In genomic region chr14:75441731-75442130, GRCh38 we compare ENCODE assay signal across 1 cellular context.
TF ChIP-seq lines count a peak whose summit lies in the region.

No MANE protein-coding gene starts in this region.

TF ChIP-seq in IMR-90, 13 proteins besides CTCF, POLR2A, EP300 and RAD21 (continued from another document):
- TF ChIP-seq USF2 (IDR thresholded peaks at IDR 0.05; ENCODE audit: low read depth, low read length), result no peak
- TF ChIP-seq MXI1 (IDR thresholded peaks at IDR 0.05; ENCODE audit: borderline replicate concordance, low read depth, low read length), result no peak
- no peak for TF ChIP-seq RCOR1 (IDR thresholded peaks at IDR 0.05; ENCODE audit: insufficient replicate concordance, low read length)
- TF ChIP-seq MAZ (IDR thresholded peaks at IDR 0.05; ENCODE audit: borderline replicate concordance, low read depth, low read length), result no peak
- no peak for TF ChIP-seq CHD1 (IDR thresholded peaks at IDR 0.05; ENCODE audit: low read depth, low read length)
- TF ChIP-seq RFX5 (IDR thresholded peaks at IDR 0.05; ENCODE audit: low read depth, low read length), result no peak
- no peak for TF ChIP-seq FOS (IDR thresholded peaks at IDR 0.05; ENCODE audit: low read depth, low read length)
- no peak for TF ChIP-seq CEBPB (IDR thresholded peaks at IDR 0.05; ENCODE audit: low read depth, low read length)
- no peak for TF ChIP-seq MAFK (IDR thresholded peaks at IDR 0.05; ENCODE audit: low read depth, low read length)
